Comparison of ENCODE assay signal across 1 cellular context in genomic region chr19:39480337-39481228, GRCh38.
A peak's percentile ranks its signal among the peaks of the same experiment; 100 is the strongest.
TF ChIP-seq lines count a peak whose summit lies in the region.

Gene TIMM50, plus strand, starts transcription at chr19:39480838. Its CDS starts 16 bp downstream, at chr19:39480854.

TF ChIP-seq in HepG2, 621 proteins besides CTCF, POLR2A, EP300 and RAD21 (continued from another document and continues in another):
- TF ChIP-seq, protein P1, sequence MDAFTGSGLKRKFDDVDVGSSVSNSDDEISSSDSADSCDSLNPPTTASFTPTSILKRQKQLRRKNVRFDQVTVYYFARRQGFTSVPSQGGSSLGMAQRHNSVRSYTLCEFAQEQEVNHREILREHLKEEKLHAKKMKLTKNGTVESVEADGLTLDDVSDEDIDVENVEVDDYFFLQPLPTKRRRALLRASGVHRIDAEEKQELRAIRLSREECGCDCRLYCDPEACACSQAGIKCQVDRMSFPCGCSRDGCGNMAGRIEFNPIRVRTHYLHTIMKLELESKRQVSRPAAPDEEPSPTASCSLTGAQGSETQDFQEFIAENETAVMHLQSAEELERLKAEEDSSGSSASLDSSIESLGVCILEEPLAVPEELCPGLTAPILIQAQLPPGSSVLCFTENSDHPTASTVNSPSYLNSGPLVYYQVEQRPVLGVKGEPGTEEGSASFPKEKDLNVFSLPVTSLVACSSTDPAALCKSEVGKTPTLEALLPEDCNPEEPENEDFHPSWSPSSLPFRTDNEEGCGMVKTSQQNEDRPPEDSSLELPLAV (CRISPR knock-in tag; conservative IDR thresholded peaks at IDR 0.05; ENCODE audit: low read depth): no peak
- TF ChIP-seq PHF21A (CRISPR knock-in tag; IDR thresholded peaks at IDR 0.05): peak; percentile 61; the same call in 1 of the 2 replicates
- peak; percentile 79; the same call in 1 of the 2 replicates for TF ChIP-seq ARNTL (CRISPR knock-in tag; IDR thresholded peaks at IDR 0.05)
- peak; percentile 72; the same call in 1 of the 2 replicates for TF ChIP-seq KLF12 (CRISPR knock-in tag; IDR thresholded peaks at IDR 0.05; ENCODE audit: borderline replicate concordance)
- TF ChIP-seq, protein P2, sequence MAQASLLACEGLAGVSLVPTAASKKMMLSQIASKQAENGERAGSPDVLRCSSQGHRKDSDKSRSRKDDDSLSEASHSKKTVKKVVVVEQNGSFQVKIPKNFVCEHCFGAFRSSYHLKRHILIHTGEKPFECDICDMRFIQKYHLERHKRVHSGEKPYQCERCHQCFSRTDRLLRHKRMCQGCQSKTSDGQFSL (CRISPR knock-in tag; IDR thresholded peaks at IDR 0.05): no peak
- no peak for TF ChIP-seq ZNF737 (CRISPR knock-in tag; IDR thresholded peaks at IDR 0.05; ENCODE audit: borderline replicate concordance)
- TF ChIP-seq MNT (IDR thresholded peaks at IDR 0.05): peak; percentile 42
- no peak for TF ChIP-seq ZNF205 (CRISPR knock-in tag; IDR thresholded peaks at IDR 0.05)
- TF ChIP-seq SOX13 (IDR thresholded peaks at IDR 0.05): no peak
- peak in 1 of 2 experiments; percentile 46; a peak in 2 of 4 replicates for TF ChIP-seq SOX13 (CRISPR knock-in tag; conservative IDR thresholded peaks at IDR 0.05 in 1 of 2, IDR thresholded peaks at IDR 0.05 in 1 of 2)
- TF ChIP-seq SMYD3 (CRISPR knock-in tag; IDR thresholded peaks at IDR 0.05): 0 out of 2 replicates have a peak, but pooled peaks have one; percentile 31
- no peak for TF ChIP-seq ZNF672 (CRISPR knock-in tag; IDR thresholded peaks at IDR 0.05)
- no peak for TF ChIP-seq ZNF570 (CRISPR knock-in tag; IDR thresholded peaks at IDR 0.05; ENCODE audit: borderline replicate concordance)
- TF ChIP-seq, protein P3, sequence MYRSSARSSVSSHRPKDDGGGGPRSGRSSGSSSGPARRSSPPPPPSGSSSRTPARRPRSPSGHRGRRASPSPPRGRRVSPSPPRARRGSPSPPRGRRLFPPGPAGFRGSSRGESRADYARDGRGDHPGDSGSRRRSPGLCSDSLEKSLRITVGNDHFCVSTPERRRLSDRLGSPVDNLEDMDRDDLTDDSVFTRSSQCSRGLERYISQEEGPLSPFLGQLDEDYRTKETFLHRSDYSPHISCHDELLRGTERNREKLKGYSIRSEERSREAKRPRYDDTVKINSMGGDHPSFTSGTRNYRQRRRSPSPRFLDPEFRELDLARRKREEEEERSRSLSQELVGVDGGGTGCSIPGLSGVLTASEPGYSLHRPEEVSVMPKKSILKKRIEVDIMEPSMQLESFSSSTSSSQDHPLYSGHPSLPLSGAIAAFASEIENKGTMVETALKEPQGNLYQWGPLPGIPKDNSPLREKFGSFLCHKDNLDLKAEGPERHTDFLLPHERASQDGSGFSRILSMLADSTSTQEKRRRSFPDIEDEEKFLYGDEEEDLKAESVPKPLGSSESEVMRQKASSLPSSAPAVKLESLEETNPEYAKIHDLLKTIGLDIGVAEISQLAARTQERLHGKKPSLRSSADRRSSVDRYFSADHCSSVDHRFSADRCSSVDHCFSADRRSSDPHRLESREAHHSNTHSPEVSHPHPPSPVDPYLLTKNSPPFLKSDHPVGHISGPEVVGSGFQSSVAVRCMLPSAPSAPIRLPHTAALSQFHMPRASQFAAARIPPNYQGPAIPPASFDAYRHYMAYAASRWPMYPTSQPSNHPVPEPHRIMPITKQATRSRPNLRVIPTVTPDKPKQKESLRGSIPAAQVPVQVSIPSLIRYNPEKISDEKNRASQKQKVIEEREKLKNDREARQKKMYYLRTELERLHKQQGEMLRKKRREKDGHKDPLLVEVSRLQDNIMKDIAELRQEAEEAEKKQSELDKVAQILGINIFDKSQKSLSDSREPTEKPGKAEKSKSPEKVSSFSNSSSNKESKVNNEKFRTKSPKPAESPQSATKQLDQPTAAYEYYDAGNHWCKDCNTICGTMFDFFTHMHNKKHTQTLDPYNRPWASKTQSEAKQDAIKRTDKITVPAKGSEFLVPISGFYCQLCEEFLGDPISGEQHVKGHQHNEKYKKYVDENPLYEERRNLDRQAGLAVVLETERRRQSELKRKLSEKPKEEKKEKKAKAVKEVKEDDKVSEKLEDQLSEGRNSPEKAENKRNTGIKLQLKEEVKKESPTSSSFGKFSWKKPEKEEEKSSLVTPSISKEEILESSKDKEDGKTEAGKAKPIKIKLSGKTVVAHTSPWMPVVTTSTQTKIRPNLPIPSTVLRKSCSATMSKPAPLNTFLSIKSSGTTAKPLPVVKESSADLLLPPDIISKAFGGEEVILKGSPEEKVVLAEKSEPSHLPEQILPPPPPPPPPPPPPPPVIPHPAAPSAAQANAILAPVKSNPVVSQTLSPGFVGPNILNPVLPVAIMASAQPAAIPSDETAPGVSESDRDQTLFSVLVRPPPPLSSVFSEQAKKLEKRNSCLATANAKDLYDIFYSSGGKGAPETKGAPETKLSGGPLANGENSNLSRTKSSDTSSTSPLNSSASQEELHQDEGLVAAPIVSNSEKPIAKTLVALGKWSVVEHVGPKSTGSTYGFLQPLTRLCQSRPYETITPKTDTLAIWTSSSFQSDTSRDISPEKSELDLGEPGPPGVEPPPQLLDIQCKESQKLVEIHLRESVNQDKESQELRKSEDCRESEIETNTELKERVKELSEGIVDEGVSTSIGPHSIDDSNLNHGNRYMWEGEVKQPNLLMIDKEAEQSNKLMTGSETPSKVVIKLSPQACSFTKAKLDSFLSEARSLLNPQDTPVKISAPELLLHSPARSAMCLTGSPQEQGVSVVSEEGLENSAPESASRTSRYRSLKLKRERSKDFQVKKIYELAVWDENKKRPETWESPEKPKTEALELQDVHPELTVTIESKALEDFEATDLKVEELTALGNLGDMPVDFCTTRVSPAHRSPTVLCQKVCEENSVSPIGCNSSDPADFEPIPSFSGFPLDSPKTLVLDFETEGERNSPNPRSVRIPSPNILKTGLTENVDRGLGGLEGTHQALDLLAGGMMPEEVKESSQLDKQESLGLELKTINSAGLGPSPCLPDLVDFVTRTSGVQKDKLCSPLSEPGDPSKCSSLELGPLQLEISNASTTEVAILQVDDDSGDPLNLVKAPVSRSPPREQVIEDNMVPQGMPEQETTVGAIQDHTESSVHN (CRISPR knock-in tag; IDR thresholded peaks at IDR 0.05): no peak
- no peak for TF ChIP-seq SMARCE1 (IDR thresholded peaks at IDR 0.05; ENCODE audit: borderline replicate concordance)
- peak; percentile 78; the same call in 1 of the 2 replicates for TF ChIP-seq ZNF556 (CRISPR knock-in tag; IDR thresholded peaks at IDR 0.05; ENCODE audit: borderline replicate concordance)
- no peak for TF ChIP-seq FIP1L1 (IDR thresholded peaks at IDR 0.05; ENCODE audit: borderline replicate concordance, insufficient read depth, low read depth, low read length)
- peak; percentile 88 for TF ChIP-seq SAP130 (CRISPR knock-in tag; IDR thresholded peaks at IDR 0.05; ENCODE audit: low read depth)
- peak; percentile 38; the same call in 1 of the 2 replicates for TF ChIP-seq ZNF567 (CRISPR knock-in tag; IDR thresholded peaks at IDR 0.05; ENCODE audit: borderline replicate concordance)
- TF ChIP-seq DNMT1 (CRISPR knock-in tag; IDR thresholded peaks at IDR 0.05): no peak
- TF ChIP-seq, protein P4, sequence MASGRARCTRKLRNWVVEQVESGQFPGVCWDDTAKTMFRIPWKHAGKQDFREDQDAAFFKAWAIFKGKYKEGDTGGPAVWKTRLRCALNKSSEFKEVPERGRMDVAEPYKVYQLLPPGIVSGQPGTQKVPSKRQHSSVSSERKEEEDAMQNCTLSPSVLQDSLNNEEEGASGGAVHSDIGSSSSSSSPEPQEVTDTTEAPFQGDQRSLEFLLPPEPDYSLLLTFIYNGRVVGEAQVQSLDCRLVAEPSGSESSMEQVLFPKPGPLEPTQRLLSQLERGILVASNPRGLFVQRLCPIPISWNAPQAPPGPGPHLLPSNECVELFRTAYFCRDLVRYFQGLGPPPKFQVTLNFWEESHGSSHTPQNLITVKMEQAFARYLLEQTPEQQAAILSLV (CRISPR knock-in tag; IDR thresholded peaks at IDR 0.05; ENCODE audit: borderline replicate concordance): 0 out of 2 replicates have a peak, but pooled peaks have one; percentile 26
- TF ChIP-seq ZNF337 (CRISPR knock-in tag; IDR thresholded peaks at IDR 0.05; ENCODE audit: borderline replicate concordance, low read depth): no peak
- no peak for TF ChIP-seq ZNF782 (CRISPR knock-in tag; IDR thresholded peaks at IDR 0.05; ENCODE audit: borderline replicate concordance)
- TF ChIP-seq, protein P5, sequence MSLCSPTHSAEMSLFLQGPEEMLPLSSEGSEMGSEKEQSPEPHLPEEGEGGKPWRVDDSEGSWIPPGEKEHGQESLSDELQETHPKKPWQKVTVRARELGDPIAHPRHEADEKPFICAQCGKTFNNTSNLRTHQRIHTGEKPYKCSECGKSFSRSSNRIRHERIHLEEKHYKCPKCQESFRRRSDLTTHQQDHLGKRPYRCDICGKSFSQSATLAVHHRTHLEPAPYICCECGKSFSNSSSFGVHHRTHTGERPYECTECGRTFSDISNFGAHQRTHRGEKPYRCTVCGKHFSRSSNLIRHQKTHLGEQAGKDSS (CRISPR knock-in tag; IDR thresholded peaks at IDR 0.05; ENCODE audit: borderline replicate concordance, low read depth): peak; percentile 17; the same call in 1 of the 2 replicates
- TF ChIP-seq MYC (CRISPR knock-in tag; IDR thresholded peaks at IDR 0.05; ENCODE audit: borderline replicate concordance): peak; percentile 96
- TF ChIP-seq ZNF562 (CRISPR knock-in tag; IDR thresholded peaks at IDR 0.05; ENCODE audit: borderline replicate concordance): no peak
- TF ChIP-seq ZNF17 (CRISPR knock-in tag; IDR thresholded peaks at IDR 0.05): no peak
- TF ChIP-seq ZNF383 (CRISPR knock-in tag; IDR thresholded peaks at IDR 0.05; ENCODE audit: borderline replicate concordance): 0 out of 2 replicates have a peak, but pooled peaks have one; percentile 86
- TF ChIP-seq, protein P6, sequence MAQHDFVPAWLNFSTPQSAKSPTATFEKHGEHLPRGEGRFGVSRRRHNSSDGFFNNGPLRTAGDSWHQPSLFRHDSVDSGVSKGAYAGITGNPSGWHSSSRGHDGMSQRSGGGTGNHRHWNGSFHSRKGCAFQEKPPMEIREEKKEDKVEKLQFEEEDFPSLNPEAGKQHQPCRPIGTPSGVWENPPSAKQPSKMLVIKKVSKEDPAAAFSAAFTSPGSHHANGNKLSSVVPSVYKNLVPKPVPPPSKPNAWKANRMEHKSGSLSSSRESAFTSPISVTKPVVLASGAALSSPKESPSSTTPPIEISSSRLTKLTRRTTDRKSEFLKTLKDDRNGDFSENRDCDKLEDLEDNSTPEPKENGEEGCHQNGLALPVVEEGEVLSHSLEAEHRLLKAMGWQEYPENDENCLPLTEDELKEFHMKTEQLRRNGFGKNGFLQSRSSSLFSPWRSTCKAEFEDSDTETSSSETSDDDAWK (CRISPR knock-in tag; IDR thresholded peaks at IDR 0.05): no peak
- TF ChIP-seq MEIS2 (CRISPR knock-in tag; IDR thresholded peaks at IDR 0.05): no peak
- TF ChIP-seq ZNF646 (CRISPR knock-in tag; IDR thresholded peaks at IDR 0.05): no peak
- no peak for TF ChIP-seq ZNF550 (CRISPR knock-in tag; IDR thresholded peaks at IDR 0.05; ENCODE audit: borderline replicate concordance)
- no peak for TF ChIP-seq RORA (CRISPR knock-in tag; IDR thresholded peaks at IDR 0.05)
- peak; percentile 65 for TF ChIP-seq HOXA5 (CRISPR knock-in tag; IDR thresholded peaks at IDR 0.05)
- TF ChIP-seq KAT2B (IDR thresholded peaks at IDR 0.05; ENCODE audit: borderline replicate concordance, low read depth, low read length): no peak
- no peak for TF ChIP-seq CCAR2 (optimal IDR thresholded peaks at IDR 0.05; ENCODE audit: low read depth, low read length)
- no peak for TF ChIP-seq PRPF4 (IDR thresholded peaks at IDR 0.05; ENCODE audit: low read depth, low read length, poor library complexity, severe bottlenecking)
- peak; percentile 45; the same call in 1 of the 2 replicates for TF ChIP-seq ZNF12 (CRISPR knock-in tag; IDR thresholded peaks at IDR 0.05)
